33 cellular contexts compared by ENCODE assay signal in genomic region chr11:86403458-86403857, GRCh38.
"Had no signal": no experiment of that assay in that cellular context is flagged by ENCODE, and none has a peak within 500 bp of the region (broad histone marks: within the 10 kb centered on the region; RNA-seq: fewer than 3 reads in every experiment).

No MANE protein-coding gene starts in this region.

- H3K4me3 ChIP-seq: adrenal gland, body of pancreas, breast epithelium had no signal

- DNase-seq: activated B cell treated with CpG ODN at 0.5 μM for 24 hours; activated CD4-positive, alpha-beta memory T cell treated with anti-CD3 and anti-CD28 coated beads for 36 hours; activated CD4-positive, alpha-beta T cell treated with anti-CD3 and anti-CD28 coated beads for 4 hours; activated CD4-positive, alpha-beta T cell treated with anti-CD3 and anti-CD28 coated beads, Interleukin-2, amount 10 ng/mL, durations not matched to agents 24 days and 14 days; activated CD4-positive, alpha-beta T cell treated with anti-CD3 and anti-CD28 coated beads, Interleukin-2, amount 50 U/mL, for 1 hour; activated CD4-positive, alpha-beta T cell treated with anti-CD3 and anti-CD28 coated beads, Interleukin-2, amount 50 U/mL, for 4 hours; activated CD4-positive, CD25-positive, alpha-beta regulatory T cell treated with anti-CD3 and anti-CD28 coated beads, Interleukin-2, amount 50 U/mL, for 72 hours; activated CD8-positive, alpha-beta memory T cell treated with anti-CD3 and anti-CD28 coated beads, Interleukin-2, amount 50 U/mL, for 4 hours; activated CD8-positive, alpha-beta T cell treated with anti-CD3 and anti-CD28 coated beads for 36 hours; activated effector memory CD4-positive, alpha-beta T cell treated with anti-CD3 and anti-CD28 coated beads, Interleukin-2, amount 50 U/mL, for 16 hours; activated gamma-delta T cell treated with Interleukin-2 at 50 U/mL for 16 hours; activated naive CD4-positive, alpha-beta T cell; activated naive CD4-positive, alpha-beta T cell treated with anti-CD3 and anti-CD28 coated beads for 36 hours; activated naive CD4-positive, alpha-beta T cell treated with anti-CD3 and anti-CD28 coated beads, Interleukin-2, amount 50 U/mL, for 16 hours; activated naive CD8-positive, alpha-beta T cell treated with anti-CD3 and anti-CD28 coated beads for 36 hours; activated T-cell treated with anti-CD3 and anti-CD28 coated beads for 4 hours; activated T-cell treated with anti-CD3 and anti-CD28 coated beads, Interleukin-2, amount 50 U/mL, for 1 hour; activated T-cell treated with anti-CD3 and anti-CD28 coated beads, Interleukin-2, amount 50 U/mL, for 4 hours; activated T-cell treated with anti-CD3 and anti-CD28 coated beads, Interleukin-2, amount 50 U/mL, for 72 hours; adrenal gland; amniotic stem cell; aorta; body of pancreas; brain microvascular endothelial cell; central memory CD4-positive, alpha-beta T cell; T-helper 1 cell; T-helper 9 cell had no signal

- H3K4me1 ChIP-seq: adrenal gland, body of pancreas, breast epithelium had no signal

- H3K27me3 ChIP-seq: adrenal gland, body of pancreas, brain microvascular endothelial cell, breast epithelium had no signal

- ATAC-seq: activated CD8-positive, alpha-beta T cell treated with anti-CD3 and anti-CD28 coated beads for 36 hours; activated naive CD4-positive, alpha-beta T cell treated with anti-CD3 and anti-CD28 coated beads, Interleukin-2, amount 50 U/mL, for 72 hours; activated T-cell treated with anti-CD3 and anti-CD28 coated beads, Interleukin-2, amount 50 U/mL, for 4 hours; activated T-cell treated with anti-CD3 and anti-CD28 coated beads, Interleukin-2, amount 50 U/mL, for 72 hours; activated T-helper 17 cell treated with anti-CD3 and anti-CD28 coated beads, Interleukin-2, amount 50 U/mL, for 72 hours; body of pancreas had no signal

- FAIRE-seq: astrocyte, TTC549 had no signal

- H3K36me3 ChIP-seq: adrenal gland, brain microvascular endothelial cell, breast epithelium had no signal

- H3K27ac ChIP-seq: adrenal gland, body of pancreas, brain microvascular endothelial cell, breast epithelium, VCaP had no signal

- H3K9me3 ChIP-seq: adrenal gland, body of pancreas, breast epithelium had no signal
